1 cellular context compared by ENCODE assay signal in the genomic region with DNA sequence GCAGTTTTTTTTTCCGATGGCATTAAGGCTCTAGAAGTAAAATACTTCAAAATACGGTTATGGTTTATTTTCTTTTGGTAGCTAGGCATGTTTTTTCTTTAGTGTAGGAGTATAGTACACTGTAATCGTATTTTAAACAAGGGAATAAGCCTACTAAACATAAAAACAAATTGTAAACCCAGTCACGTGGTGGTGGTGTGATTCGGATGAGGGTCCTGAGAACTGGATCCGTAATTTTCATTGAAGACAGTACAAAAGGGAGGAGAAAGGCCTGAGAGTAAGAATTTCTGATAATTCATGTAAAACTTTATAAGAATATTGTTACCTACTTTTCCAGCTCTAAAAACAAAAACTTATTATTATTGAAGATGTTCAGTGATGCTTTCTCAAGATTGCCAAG.
TF ChIP-seq lines count a peak whose summit lies in the region.

No MANE protein-coding gene starts in this region.

TF ChIP-seq in endothelial cell of umbilical vein, 7 proteins besides CTCF, POLR2A, EP300 and RAD21 (continued from another document):
- TF ChIP-seq, protein P1, sequence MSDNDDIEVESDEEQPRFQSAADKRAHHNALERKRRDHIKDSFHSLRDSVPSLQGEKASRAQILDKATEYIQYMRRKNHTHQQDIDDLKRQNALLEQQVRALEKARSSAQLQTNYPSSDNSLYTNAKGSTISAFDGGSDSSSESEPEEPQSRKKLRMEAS (IDR thresholded peaks at IDR 0.05; ENCODE audit: insufficient read depth, insufficient read length), result no peak
- TF ChIP-seq GATA2 (IDR thresholded peaks at IDR 0.05; ENCODE audit: insufficient read depth, insufficient read length, low read depth, low read length) (no peak), POLR2AphosphoS5 (IDR thresholded peaks at IDR 0.05; ENCODE audit: insufficient read depth, low read depth, low read length) (no peak)
